ENCODE assay signal across 29 cellular contexts in the genomic region with DNA sequence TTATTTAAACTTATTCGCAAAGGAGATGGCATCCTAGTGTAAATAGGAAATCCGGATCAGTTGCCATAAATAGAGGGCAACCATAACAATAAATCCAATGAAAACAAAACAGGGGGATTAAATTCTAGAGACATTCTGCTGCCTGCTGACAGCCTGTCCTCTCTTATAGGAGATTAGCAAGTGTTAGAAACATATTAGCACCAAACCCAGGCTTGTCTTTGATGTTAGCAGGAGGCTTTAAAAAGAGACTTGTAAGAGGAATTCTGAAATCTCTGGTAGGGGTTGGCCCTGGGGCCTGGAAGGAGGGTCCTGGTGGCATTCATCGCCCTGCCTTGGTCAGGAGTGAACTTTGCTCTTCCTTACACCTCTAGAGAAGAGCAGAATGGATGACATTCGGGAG. TPM values are rescaled to one million over a fixed set of nuclear protein-coding genes. Genes with fewer than 3 reads are reported as not detected.
DNase-seq lines count a peak whose midpoint lies in the region; TF ChIP-seq lines count a peak whose summit lies in the region.
"Had no signal": no experiment of that assay in that cellular context is flagged by ENCODE, and none has a peak within 500 bp of the region (broad histone marks: within the 10 kb centered on the region; RNA-seq: fewer than 3 reads in every experiment).

No MANE protein-coding gene starts in this region.

- H3K23ac ChIP-seq in H9 (ENCODE audit: insufficient read length, low read depth, low read length), result no peak overlapping the region

- H3K23me2 ChIP-seq in H9 (ENCODE audit: insufficient read length, low read depth, low read length, poor library complexity, severe bottlenecking), result no peaks in the 10 kb centered on the region

- H3K4me2 ChIP-seq in H9 (ENCODE audit: insufficient read depth, insufficient read length, low read length), result no peak overlapping the region

- no peak overlapping the region for H2AK5ac ChIP-seq in H9 (ENCODE audit: insufficient read length, low read length)

- H3K27me3 Mint-ChIP-seq in HFFc6 (ENCODE audit: insufficient read depth), result peaks cover 3% of the 10 kb centered on the region
- no peaks in the 10 kb centered on the region for H3K27me3 Mint-ChIP-seq in H9 (ENCODE audit: low read depth)
- H3K27me3 Mint-ChIP-seq: activated CD8-positive, alpha-beta memory T cell treated with anti-CD3 and anti-CD28 coated beads, Interleukin-2, amount 10 ng/mL, durations not matched to agents 7 days and 5 days; dendritic cell treated with granulocyte-macrophage colony-stimulating factor and Interleukin-4, amounts not matched to agents 40 ng/mL and 50 ng/mL, for 4 days; naive B cell had no signal

- peaks cover 0 to 100% (median 42%) of the 10 kb centered on the region in 6 donors for H3K36me3 ChIP-seq in spleen

- no peak for DNase-seq in HFFc6
- peak; percentile 69 for DNase-seq in NCI-H82 treated with DMSO at 0.1 percent for 48 hours (lab: John Stamatoyannopoulos, UW; ENCODE audit: unreplicated experiment)
- DNase-seq in iPS-NIHi7 (ENCODE audit: extremely low spot score), result peak; percentile 40
- no peak for DNase-seq in spleen
- DNase-seq in occipital lobe (lab: John Stamatoyannopoulos, UW), result no peak
- DNase-seq in NCI-H2171 (lab: John Stamatoyannopoulos, UW), result no peak
- DNase-seq in activated CD4-positive, alpha-beta T cell treated with anti-CD3 and anti-CD28 coated beads for 1 hour, result no peak
- DNase-seq in H9, result no peak
- DNase-seq: activated CD4-positive, alpha-beta T cell treated with anti-CD3 and anti-CD28 coated beads, Interleukin-2, amount 50 U/mL, for 1 hour; activated CD8-positive, alpha-beta memory T cell treated with anti-CD3 and anti-CD28 coated beads, Interleukin-2, amount 10 ng/mL, durations not matched to agents 7 days and 5 days; activated naive CD4-positive, alpha-beta T cell treated with anti-CD3 and anti-CD28 coated beads for 36 hours; activated T-cell treated with anti-CD3 and anti-CD28 coated beads, Interleukin-2, amount 50 U/mL, for 72 hours; amniotic stem cell; CD4-positive, CD25-positive, alpha-beta regulatory T cell; DMS153; GDM1; IMR-90; kidney glomerular epithelial cell; naive B cell; NCI-H1092 treated with DMSO at 0.1 percent for 48 hours; NCI-H1930; NCI-H774; nucleus accumbens; PC-3; SHP77; stimulated activated naive CD8-positive, alpha-beta T cell treated with anti-CD3 and anti-CD28 coated beads, Interleukin-15, Interleukin-2, amounts not matched to agents 100 U/mL and 50 U/mL, for 24 hours; T-helper 9 cell; transverse colon had no signal

- H3K79me1 ChIP-seq in H9 (ENCODE audit: insufficient read depth, low read depth, low read length, poor library complexity, severe bottlenecking), result peaks cover 2% of the 10 kb centered on the region

- no peak overlapping the region for H2BK120ac ChIP-seq in H9 (ENCODE audit: low read depth, low read length, poor library complexity, severe bottlenecking)

- H3K56ac ChIP-seq in H9 (ENCODE audit: insufficient read length, low read depth, low read length), result no peak overlapping the region

- TF ChIP-seq CTCF in HFFc6 (IDR thresholded peaks at IDR 0.05) (no peak), spleen (IDR thresholded peaks at IDR 0.05 in 8 of 11, conservative IDR thresholded peaks at IDR 0.05 in 3 of 11) (no peak), H9 (conservative IDR thresholded peaks at IDR 0.05) (no peak)

- no peak overlapping the region for H2BK12ac ChIP-seq in H9 (ENCODE audit: insufficient read length, low read depth, low read length)

- H2BK20ac ChIP-seq in H9 (ENCODE audit: low read depth, low read length, poor library complexity, severe bottlenecking), result no peak overlapping the region

- H3K79me2 ChIP-seq in H9 (ENCODE audit: insufficient read depth, low read length), result no peaks in the 10 kb centered on the region; the same call in 1 of the 2 replicates

- H3K4me1 Mint-ChIP-seq in HFFc6 (ENCODE audit: low read depth), result peaks cover 50% of the 10 kb centered on the region
- peaks cover 38 to 41% of the 10 kb centered on the region in 2 experiments for H3K4me1 Mint-ChIP-seq in H9
- H3K4me1 Mint-ChIP-seq: CD4-positive, CD25-positive, alpha-beta regulatory T cell; naive B cell had no signal

- no peak overlapping the region for H2BK5ac ChIP-seq in H9 (ENCODE audit: insufficient read length, low read length)

- H3K27ac Mint-ChIP-seq in HFFc6 (peak overlapping the region; percentile 36; the same call in 1 of the 2 replicates), H9 (peak overlapping the region in 1 of 3 experiments; percentile 27; a peak in 1 of 7 replicates)
- H3K27ac Mint-ChIP-seq: activated CD8-positive, alpha-beta memory T cell treated with anti-CD3 and anti-CD28 coated beads, Interleukin-2, amount 10 ng/mL, durations not matched to agents 7 days and 5 days; activated naive CD4-positive, alpha-beta T cell treated with anti-CD3 and anti-CD28 coated beads for 36 hours; activated T-cell treated with anti-CD3 and anti-CD28 coated beads, Interleukin-2, amount 50 U/mL, for 72 hours; dendritic cell treated with granulocyte-macrophage colony-stimulating factor and Interleukin-4, amounts not matched to agents 40 ng/mL and 50 ng/mL, for 4 days had no signal

- H3K4me3 Mint-ChIP-seq in HFFc6, result no peak overlapping the region
- peak overlapping the region in 1 of 2 experiments; percentile 42; a peak in 2 of 5 replicates for H3K4me3 Mint-ChIP-seq in H9
- H3K4me3 Mint-ChIP-seq: activated CD8-positive, alpha-beta memory T cell treated with anti-CD3 and anti-CD28 coated beads, Interleukin-2, amount 10 ng/mL, durations not matched to agents 7 days and 5 days; activated naive CD4-positive, alpha-beta T cell treated with anti-CD3 and anti-CD28 coated beads for 36 hours; activated T-cell treated with anti-CD3 and anti-CD28 coated beads, Interleukin-2, amount 50 U/mL, for 72 hours; CD4-positive, CD25-positive, alpha-beta regulatory T cell; dendritic cell treated with granulocyte-macrophage colony-stimulating factor and Interleukin-4, amounts not matched to agents 40 ng/mL and 50 ng/mL, for 4 days; naive B cell had no signal

- H3K36me3 Mint-ChIP-seq in HFFc6 (ENCODE audit: low read depth) (peaks cover 24% of the 10 kb centered on the region), H9 (ENCODE audit: insufficient read depth in 1 of 3, low read depth in 3 of 3) (peaks cover 9 to 36% (median 26%) of the 10 kb centered on the region in 3 experiments; a peak in 6 of 7 replicates)
- H3K36me3 Mint-ChIP-seq: activated CD8-positive, alpha-beta memory T cell treated with anti-CD3 and anti-CD28 coated beads, Interleukin-2, amount 10 ng/mL, durations not matched to agents 7 days and 5 days; CD4-positive, CD25-positive, alpha-beta regulatory T cell; naive B cell had no signal

- H2AFZ ChIP-seq in H9 (ENCODE audit: low read length), result no peak overlapping the region

- H3K9me3 Mint-ChIP-seq in HFFc6 (no peaks in the 10 kb centered on the region), H9 (no peaks in the 10 kb centered on the region)
- H3K9me3 Mint-ChIP-seq: activated naive CD4-positive, alpha-beta T cell treated with anti-CD3 and anti-CD28 coated beads for 36 hours; activated T-cell treated with anti-CD3 and anti-CD28 coated beads, Interleukin-2, amount 50 U/mL, for 72 hours; CD4-positive, CD25-positive, alpha-beta regulatory T cell; dendritic cell treated with granulocyte-macrophage colony-stimulating factor and Interleukin-4, amounts not matched to agents 40 ng/mL and 50 ng/mL, for 4 days; naive B cell had no signal

- no peak overlapping the region for H3K4ac ChIP-seq in H9 (ENCODE audit: low read depth, low read length)

- no peak overlapping the region for H3K4me3 ChIP-seq in spleen
- H3K4me3 ChIP-seq: transverse colon had no signal

- H4K8ac ChIP-seq in H9 (replicated peaks; ENCODE audit: insufficient read length, low read depth, low read length), result no peak overlapping the region

- intact Hi-C loops in spleen (cut with DNase I; ENCODE audit: low total_unique reads), result no loop called here

- H3K18ac ChIP-seq in H9 (ENCODE audit: insufficient read length, low read depth, low read length), result no peak overlapping the region

- no peaks in the 10 kb centered on the region for H4K20me1 ChIP-seq in H9 (ENCODE audit: control insufficient read depth, insufficient read depth, insufficient read length)

- H4K91ac ChIP-seq in H9 (ENCODE audit: insufficient read length, low read depth, low read length), result no peak overlapping the region

- 70 to 85% (median 78%) methylated on average over 4 of the region's 4 CpGs for WGBS in spleen, 5 donors
- WGBS in H9 (ENCODE audit: extremely low coverage, insufficient read length, low lambda C conversion rate), result no CpG with 5 or more reads among the region's 4 CpGs

- TF ChIP-seq POLR2A in spleen (IDR thresholded peaks at IDR 0.05), result no peak

- no peak overlapping the region for H3K9ac ChIP-seq in H9 (ENCODE audit: extremely low read depth, insufficient read length, low read length)

- H3K14ac ChIP-seq in H9 (ENCODE audit: insufficient read depth, low read length), result no peak overlapping the region

- H3K27ac ChIP-seq in spleen (peak overlapping the region in 6 of 8 donors; percentile 27 to 75 (median 43)), H9 (ENCODE audit: insufficient read length, low read depth, low read length) (no peak overlapping the region)
- H3K27ac ChIP-seq: transverse colon had no signal

- H4K5ac ChIP-seq in H9 (ENCODE audit: insufficient read length, low read depth, low read length), result no peak overlapping the region

- H3K9me3 ChIP-seq in spleen, result no peaks in the 10 kb centered on the region
- H3K9me3 ChIP-seq in H9 (ENCODE audit: control insufficient read depth, low read depth, low read length), result no peaks in the 10 kb centered on the region
- H3K9me3 ChIP-seq: transverse colon had no signal

- no peak overlapping the region for H3T11ph ChIP-seq in H9 (ENCODE audit: low read length)

- H2BK15ac ChIP-seq in H9 (ENCODE audit: low read depth, low read length), result no peak overlapping the region

- peaks cover 7 to 95% (median 48%) of the 10 kb centered on the region in 6 donors for H3K4me1 ChIP-seq in spleen
- peaks cover 3% of the 10 kb centered on the region; the same call in 1 of the 2 replicates for H3K4me1 ChIP-seq in H9 (ENCODE audit: insufficient read depth, low read length)

- no peaks in the 10 kb centered on the region for H3K27me3 ChIP-seq in spleen (replicated peaks in 1 of 7)
- H3K27me3 ChIP-seq in H9 (ENCODE audit: insufficient read depth, low read length), result no peaks in the 10 kb centered on the region
- H3K27me3 ChIP-seq: transverse colon had no signal

RNA-seq across cellular contexts. Expression of a gene that starts 21.6 kb away (rescaled TPM):
- 100 to 1,000 TPM; 126 to 199 (median 147) TPM for total RNA-seq in HFFc6 (2021; fragmentation: NEBNext Ultra II Directional; extraction: Animal tissue kit (Norgen Biotek cat#: 25700))
- total RNA-seq in spleen, result 100 to 1,000 TPM; 123 to 360 (median 261) TPM
- 10 to 100 TPM in 1 of 3 donors, 1 to 10 TPM in 2; 6.1 to 45.7 (median 6.8) TPM for polyA plus RNA-seq in spleen
- total RNA-seq in occipital lobe, result 23.1 TPM
- total RNA-seq in H9 (2021), result 59.2 and 65.5 TPM in 2 replicates
- polyA plus RNA-seq: CD4-positive, CD25-positive, alpha-beta regulatory T cell had no signal

Comparison
In these comparisons a context has a peak if more than half of its experiments do, and no peak if none do; other contexts are left out.
1. DNase-seq: peak in NCI-H82 treated with DMSO at 0.1 percent for 48 hours (single experiment) and iPS-NIHi7 (single experiment); none in HFFc6 (single experiment), spleen (single experiment), occipital lobe (single experiment), NCI-H2171 (single experiment), activated CD4-positive, alpha-beta T cell treated with anti-CD3 and anti-CD28 coated beads for 1 hour (single experiment) and H9 (single experiment).